Comparison of ENCODE assay signal across 14 cellular contexts in the genomic region with DNA sequence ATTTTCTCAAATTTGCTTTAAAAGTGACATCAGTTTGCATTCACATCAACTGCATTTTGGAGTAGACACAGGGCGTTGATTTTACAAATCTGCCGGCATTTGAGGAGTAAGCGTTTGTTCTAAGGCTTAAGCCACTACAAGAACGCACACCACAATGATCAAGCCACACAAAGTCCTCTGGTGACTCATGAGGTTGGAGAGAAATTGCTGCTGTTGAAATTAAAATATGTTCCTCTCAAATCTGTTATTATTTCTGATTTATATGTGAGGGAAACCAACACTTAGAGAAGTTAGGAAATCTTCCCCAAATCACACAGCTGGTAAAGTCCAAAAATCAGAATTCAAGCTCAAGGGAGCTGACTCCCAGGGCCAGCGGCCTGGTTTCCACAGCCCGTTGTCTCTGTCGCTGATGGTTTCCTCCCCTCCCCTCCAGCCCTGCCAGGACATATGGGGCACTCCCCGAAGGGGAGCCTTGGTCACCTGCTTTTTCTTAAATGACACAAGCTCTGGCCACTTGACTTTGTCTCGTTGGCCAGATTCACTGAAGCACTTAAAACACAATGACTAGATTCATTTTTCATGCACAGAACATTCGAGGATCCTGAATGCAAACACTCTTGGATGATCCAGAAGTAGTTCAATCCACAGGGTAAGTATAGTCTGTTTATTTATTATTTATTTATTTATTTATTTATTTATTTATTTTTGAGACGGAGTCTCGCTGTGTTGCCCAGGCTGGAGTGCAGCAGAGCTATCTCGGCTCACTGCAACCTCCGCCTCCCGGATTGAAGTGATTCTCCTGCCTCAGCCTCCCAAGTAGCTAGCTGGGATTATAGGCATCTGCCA. TPM values are rescaled to one million over a fixed set of nuclear protein-coding genes. Genes with fewer than 3 reads are reported as not detected.
DNase-seq lines count a peak whose midpoint lies in the region; ATAC-seq and TF ChIP-seq lines count a peak whose summit lies in the region.
"Had no signal": no experiment of that assay in that cellular context is flagged by ENCODE, and none has a peak within 500 bp of the region (broad histone marks: within the 10 kb centered on the region; RNA-seq: fewer than 3 reads in every experiment).

No MANE protein-coding gene starts in this region.

- peaks cover 32% of the 10 kb centered on the region for H3K4me1 ChIP-seq in RWPE2 (ENCODE audit: insufficient read depth, poor library complexity, severe bottlenecking)
- H3K4me1 ChIP-seq in tibial nerve, result peaks cover 0 to 27% (median 14%) of the 10 kb centered on the region in 4 donors
- peaks cover 24 to 33% (median 28%) of the 10 kb centered on the region in 4 donors for H3K4me1 ChIP-seq in stomach

- no peaks in the 10 kb centered on the region for H3K9me3 Mint-ChIP-seq in activated naive CD4-positive, alpha-beta T cell treated with anti-CD3 and anti-CD28 coated beads, Interleukin-2, amount 50 U/mL, for 24 hours
- H3K9me3 Mint-ChIP-seq: activated B cell treated with CpG ODN at 0.5 μM for 24 hours had no signal

- H3K36me3 ChIP-seq in RWPE2 (ENCODE audit: low read depth) (no peaks in the 10 kb centered on the region), tibial nerve (no peaks in the 10 kb centered on the region), stomach (no peaks in the 10 kb centered on the region)
- H3K36me3 ChIP-seq: BLaER1, ovary, SJCRH30 had no signal

- H3K9me3 ChIP-seq in RWPE2 (ENCODE audit: severe bottlenecking) (no peaks in the 10 kb centered on the region), tibial nerve (no peaks in the 10 kb centered on the region), stomach (no peaks in the 10 kb centered on the region)
- H3K9me3 ChIP-seq: BLaER1, body of pancreas, ovary, SJCRH30 had no signal

- H3K27ac ChIP-seq in RWPE2 (ENCODE audit: poor library complexity, severe bottlenecking) (peak overlapping the region; percentile 100), tibial nerve (peak overlapping the region in 3 of 4 donors; percentile 10 to 33 (median 22)), stomach (peak overlapping the region in 2 of 5 donors; percentile 47 to 91)
- H3K27ac ChIP-seq: BLaER1, ovary, SJCRH30 had no signal

- no peaks in the 10 kb centered on the region for H3K27me3 Mint-ChIP-seq in activated naive CD4-positive, alpha-beta T cell treated with anti-CD3 and anti-CD28 coated beads, Interleukin-2, amount 50 U/mL, for 24 hours
- H3K27me3 Mint-ChIP-seq: activated B cell treated with CpG ODN at 0.5 μM for 24 hours had no signal

- H3K27me3 ChIP-seq in RWPE2 (ENCODE audit: insufficient read depth, poor library complexity, severe bottlenecking) (no peaks in the 10 kb centered on the region), tibial nerve (no peaks in the 10 kb centered on the region), stomach (no peaks in the 10 kb centered on the region)
- H3K27me3 ChIP-seq: BLaER1, body of pancreas, ovary, SJCRH30 had no signal

- H3K4me3 Mint-ChIP-seq in activated naive CD4-positive, alpha-beta T cell treated with anti-CD3 and anti-CD28 coated beads, Interleukin-2, amount 50 U/mL, for 24 hours, result no peak overlapping the region
- H3K4me3 Mint-ChIP-seq: activated B cell treated with CpG ODN at 0.5 μM for 24 hours had no signal

- H3K4me3 ChIP-seq in RWPE2 (ENCODE audit: severe bottlenecking) (no peak overlapping the region), fibroblast of pulmonary artery (replicated peaks; ENCODE audit: low read depth, low read length) (no peak overlapping the region), tibial nerve (no peak overlapping the region), stomach (no peak overlapping the region)
- H3K4me3 ChIP-seq: BLaER1, body of pancreas, ovary, SJCRH30 had no signal

- TF ChIP-seq POLR2A in tibial nerve (IDR thresholded peaks at IDR 0.05) (no peak), stomach (IDR thresholded peaks at IDR 0.05) (no peak)

- peak overlapping the region; percentile 11 for H3K27ac Mint-ChIP-seq in activated naive CD4-positive, alpha-beta T cell treated with anti-CD3 and anti-CD28 coated beads, Interleukin-2, amount 50 U/mL, for 24 hours

- H3K36me3 Mint-ChIP-seq in activated naive CD4-positive, alpha-beta T cell treated with anti-CD3 and anti-CD28 coated beads, Interleukin-2, amount 50 U/mL, for 24 hours, result no peaks in the 10 kb centered on the region

- ATAC-seq in RWPE2 (ENCODE audit: low read depth), result no peak
- ATAC-seq in GM21360 (IDR thresholded peaks at IDR 0.05; ENCODE audit: unreplicated experiment), result no peak
- ATAC-seq in GM21515 (IDR thresholded peaks at IDR 0.05; ENCODE audit: unreplicated experiment), result no peak
- ATAC-seq: body of pancreas had no signal

- intact Hi-C loops in stomach (cut with DNase I; ENCODE audit: low total_unique reads), result no loop called here

- H3K4me1 Mint-ChIP-seq in activated naive CD4-positive, alpha-beta T cell treated with anti-CD3 and anti-CD28 coated beads, Interleukin-2, amount 50 U/mL, for 24 hours, result peaks cover 45% of the 10 kb centered on the region

- no peak for TF ChIP-seq EP300 in tibial nerve (IDR thresholded peaks at IDR 0.05)
- no peak for TF ChIP-seq EP300 in stomach (IDR thresholded peaks at IDR 0.05)

- no peak for TF ChIP-seq CTCF in RWPE2 (IDR thresholded peaks at IDR 0.05; ENCODE audit: poor library complexity, severe bottlenecking)
- no peak for TF ChIP-seq CTCF in fibroblast of pulmonary artery (IDR thresholded peaks at IDR 0.05; ENCODE audit: low read length, missing control alignments)
- no peak for TF ChIP-seq CTCF in tibial nerve (IDR thresholded peaks at IDR 0.05)
- no peak for TF ChIP-seq CTCF in stomach (IDR thresholded peaks at IDR 0.05)

- DNase-seq in activated naive CD4-positive, alpha-beta T cell treated with anti-CD3 and anti-CD28 coated beads, Interleukin-2, amount 50 U/mL, for 16 hours, result no peak
- DNase-seq in RWPE2 (ENCODE audit: low spot score) (no peak), fibroblast of pulmonary artery (ENCODE audit: low read depth) (peak; percentile 29), tibial nerve (ENCODE audit: low spot score in 2 of 2) (no peak), stomach (no peak)
- DNase-seq: activated B cell treated with CpG ODN at 0.5 μM for 24 hours, body of pancreas, NCI-H524 treated with DMSO at 0.1 percent for 48 hours, ovary, SJCRH30 had no signal

- WGBS in tibial nerve, 2 donors, result 86 to 90% methylated on average over 15 of the region's 15 CpGs
- 89 to 93% (median 92%) methylated on average over 15 of the region's 15 CpGs for WGBS in stomach, 5 donors

RNA-seq across cellular contexts. Expression of a gene that starts 29.2 kb away (rescaled TPM):
- total RNA-seq in tibial nerve (100 to 1,000 TPM; 156 to 226 (median 189) TPM), stomach (100 to 1,000 TPM in 4 of 5 donors, 10 to 100 TPM in 1; 78.2 to 187 (median 119) TPM)
- polyA plus RNA-seq in stomach, result 10 to 100 TPM; 25.9 to 57.0 (median 31.4) TPM
